8 cellular contexts compared by ENCODE assay signal in the genomic region with DNA sequence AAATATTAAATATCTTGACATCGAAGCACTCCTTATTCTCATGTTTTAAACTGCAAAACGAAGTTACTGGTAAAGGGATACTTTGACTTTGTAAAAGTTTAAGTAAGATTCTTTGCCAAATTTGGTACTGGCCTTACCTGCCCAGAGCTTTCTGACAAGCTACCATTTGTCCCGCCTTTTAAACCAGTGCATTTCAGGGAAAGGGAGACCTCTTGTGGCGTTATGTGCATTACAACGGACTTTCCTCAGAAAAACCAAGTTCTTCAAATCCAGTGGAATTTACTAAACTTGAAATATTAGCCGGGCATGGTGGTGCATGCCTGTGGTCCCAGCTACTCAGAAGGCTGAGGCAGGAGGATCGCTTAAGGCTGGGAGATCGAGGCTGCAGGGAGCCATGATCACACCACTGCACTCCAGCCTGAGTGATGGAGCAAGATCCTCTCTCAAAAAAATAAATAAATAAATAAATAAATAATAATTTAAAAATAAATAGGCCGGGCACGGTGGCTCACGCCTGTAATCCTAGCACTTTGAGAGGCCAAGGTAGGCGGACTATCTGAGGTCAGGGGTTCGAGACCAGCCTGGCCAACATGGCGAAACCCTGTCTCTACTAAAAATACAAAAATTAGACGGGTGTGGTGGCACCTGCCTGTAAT. TPM values are rescaled to one million over a fixed set of nuclear protein-coding genes. Genes with fewer than 3 reads are reported as not detected.
DNase-seq lines count a peak whose midpoint lies in the region; FAIRE-seq and TF ChIP-seq lines count a peak whose summit lies in the region.
"Not testable (repeated sequence)": the region's sequence is repeated elsewhere in the genome, so short reads cannot be mapped to it uniquely, and the experiment has no call there.

No MANE protein-coding gene starts in this region.

- not testable (repeated sequence) for H3K27ac ChIP-seq in RWPE1; small intestine (ENCODE audit: low read depth in 1 of 2, low read length in 1 of 2)

- TF ChIP-seq CTCF in AG10803 (conservative IDR thresholded peaks at IDR 0.05; ENCODE audit: low read length): peak; percentile 93
- TF ChIP-seq CTCF in GM13977 (IDR thresholded peaks at IDR 0.05; ENCODE audit: extremely low read depth, insufficient read depth, missing control alignments): peak; percentile 73
- peak; percentile 97 for TF ChIP-seq CTCF in RWPE1 (conservative IDR thresholded peaks at IDR 0.05; ENCODE audit: low read depth)

- not testable (repeated sequence) for H3K36me3 ChIP-seq in small intestine (ENCODE audit: control insufficient read depth in 2 of 2, insufficient read depth in 2 of 2, low read length in 2 of 2)

- POLR2A ChIA-PET in RWPE1 (lab: Yijun Ruan, JAX; ENCODE audit: low non-redundant PET): interaction anchor here (0.5 kb wide), 1 partner anchor 72 kb away, joined by 3 read pairs; no protein-coding TSS in a partner anchor

- H3K27me3 ChIP-seq in small intestine (ENCODE audit: control insufficient read depth in 2 of 2, insufficient read depth in 2 of 2, low read length in 2 of 2): not testable (repeated sequence)

- in situ Hi-C loops in GM13977 (cut with MboI; ENCODE audit: low pct_unique_long_range_greater_than_20kb, low sequenced_read_pairs, unreplicated experiment): not testable (repeated sequence)

- not testable (repeated sequence) for H3K4me1 ChIP-seq in small intestine (ENCODE audit: control insufficient read depth in 2 of 2, insufficient read depth in 1 of 2, low read depth in 1 of 2, low read length in 1 of 2)

- not testable (repeated sequence) for H3K4me3 ChIP-seq in AG10803 (ENCODE audit: low read length); small intestine (ENCODE audit: low read depth in 1 of 2, low read length in 2 of 2)

- not testable (repeated sequence) for H3K9me3 ChIP-seq in small intestine (ENCODE audit: control insufficient read depth, low read depth)

- not testable (repeated sequence) for FAIRE-seq in small intestine (lab: Jason Lieb, UNC)

- CTCF ChIA-PET in RWPE1 (lab: Yijun Ruan, JAX): interaction anchor here (0.6 to 6.9 kb wide), 31 partner anchors 9 to 488 kb away, joined by 3 to 196 read pairs (median 4); a partner anchor contains a TSS

- 16 to 25% (median 25%) methylated on average over 15 of the region's 15 CpGs for WGBS in small intestine, 3 donors

- DNase-seq in AG10803 (ENCODE audit: low read depth): peak; percentile 80
- peak; percentile 78 for DNase-seq in GM13977 (ENCODE audit: low spot score)
- DNase-seq in NCI-H1436 (lab: John Stamatoyannopoulos, UW): peak; percentile 45
- DNase-seq in RWPE1 (ENCODE audit: low spot score): peak; percentile 82
- peak; percentile 11 for DNase-seq in activated CD8-positive, alpha-beta memory T cell treated with anti-CD3 and anti-CD28 coated beads, Interleukin-2, amount 50 U/mL, for 1 hour (ENCODE audit: extremely low read depth)
- peak; percentile 66 for DNase-seq in ecto neural progenitor cell (ENCODE audit: low spot score)
- peak; percentile 80 for DNase-seq in kidney glomerular epithelial cell (lab: John Stamatoyannopoulos, UW)
- peak; percentile 66 for DNase-seq in small intestine

RNA-seq across cellular contexts. Expression of a gene that starts 3.3 kb away (rescaled TPM):
- polyA plus RNA-seq in small intestine: 1 to 10 TPM in 1 of 3 donors, under 1 TPM in 2; 0.22 to 3.6 (median 0.81) TPM

RNA-seq across cellular contexts. Expression of a gene that starts 20.2 kb away (rescaled TPM):
- polyA plus RNA-seq in small intestine: 10 to 100 TPM; 24.0 to 57.8 (median 54.6) TPM

RNA-seq across cellular contexts. Expression of a gene that starts 56.8 kb away (rescaled TPM):
- polyA plus RNA-seq in small intestine: 1 to 10 TPM in 1 of 3 donors, under 1 TPM in 1, not detected in 1; 0.54 to 1.1 TPM

Comparison
In these comparisons a context has a peak if more than half of its experiments do, and no peak if none do; other contexts are left out.
1. DNase-seq: peak in every context shown above with its lines; median percentile 82 in RWPE1; 80 in AG10803; 80 in kidney glomerular epithelial cell; 78 in GM13977; 66 in ecto neural progenitor cell; 66 in small intestine; 45 in NCI-H1436; 11 in activated CD8-positive, alpha-beta memory T cell treated with anti-CD3 and anti-CD28 coated beads, Interleukin-2, amount 50 U/mL, for 1 hour.